In the genomic region with DNA sequence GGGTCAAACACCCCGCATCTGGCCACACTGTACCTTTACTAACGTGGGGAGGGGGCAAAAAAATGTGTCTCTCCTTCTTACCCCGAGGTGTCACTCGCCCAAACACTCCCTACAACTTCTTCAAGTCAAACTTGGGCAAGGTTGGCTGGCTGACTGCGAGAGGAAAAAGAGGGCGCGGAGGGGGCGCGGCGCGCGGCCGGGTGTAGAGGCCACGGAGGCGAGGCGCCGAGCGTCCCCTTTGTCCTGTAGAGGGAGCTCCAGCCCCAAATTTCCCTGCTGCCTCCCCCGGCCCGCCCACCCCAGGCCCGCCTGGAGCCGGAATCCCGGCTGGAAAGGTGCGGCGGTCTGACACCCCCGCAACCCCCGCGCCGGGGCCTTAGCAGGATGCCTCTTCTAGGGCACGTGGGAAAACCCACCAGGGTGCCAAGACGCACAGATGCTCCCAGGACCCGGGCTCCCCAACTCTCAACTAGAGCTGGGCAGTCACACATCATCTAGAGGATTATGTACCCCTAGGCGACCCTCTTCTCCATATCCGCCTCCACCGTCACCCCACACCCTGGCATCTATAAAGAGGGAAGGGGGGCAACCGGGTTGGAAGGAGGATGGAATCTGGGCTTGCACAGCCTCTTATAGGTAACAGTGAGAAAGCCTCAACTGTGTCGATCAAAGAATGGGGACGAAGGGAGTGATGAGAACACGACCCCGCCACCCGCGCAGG, we compare ENCODE assay signal across 1 cellular context.
TF ChIP-seq lines count a peak whose summit lies in the region.

No MANE protein-coding gene starts in this region.

TF ChIP-seq in IMR-90, 13 proteins besides CTCF, POLR2A, EP300 and RAD21 (continued from another document):
- TF ChIP-seq, protein P1, sequence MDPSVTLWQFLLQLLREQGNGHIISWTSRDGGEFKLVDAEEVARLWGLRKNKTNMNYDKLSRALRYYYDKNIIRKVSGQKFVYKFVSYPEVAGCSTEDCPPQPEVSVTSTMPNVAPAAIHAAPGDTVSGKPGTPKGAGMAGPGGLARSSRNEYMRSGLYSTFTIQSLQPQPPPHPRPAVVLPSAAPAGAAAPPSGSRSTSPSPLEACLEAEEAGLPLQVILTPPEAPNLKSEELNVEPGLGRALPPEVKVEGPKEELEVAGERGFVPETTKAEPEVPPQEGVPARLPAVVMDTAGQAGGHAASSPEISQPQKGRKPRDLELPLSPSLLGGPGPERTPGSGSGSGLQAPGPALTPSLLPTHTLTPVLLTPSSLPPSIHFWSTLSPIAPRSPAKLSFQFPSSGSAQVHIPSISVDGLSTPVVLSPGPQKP (IDR thresholded peaks at IDR 0.05; ENCODE audit: borderline replicate concordance, low read depth, low read length), result no peak
- TF ChIP-seq MAZ (IDR thresholded peaks at IDR 0.05; ENCODE audit: borderline replicate concordance, low read depth, low read length) (no peak), CEBPB (IDR thresholded peaks at IDR 0.05; ENCODE audit: low read depth, low read length) (no peak), NFE2L2 (IDR thresholded peaks at IDR 0.05; ENCODE audit: low read depth, low read length) (no peak), MAFK (IDR thresholded peaks at IDR 0.05; ENCODE audit: low read depth, low read length) (no peak), SMC3 (IDR thresholded peaks at IDR 0.05; ENCODE audit: low read depth, low read length) (no peak), BHLHE40 (IDR thresholded peaks at IDR 0.05; ENCODE audit: low read depth, low read length) (no peak)
